ENCODE assay signal across 1 cellular context in the genomic region with DNA sequence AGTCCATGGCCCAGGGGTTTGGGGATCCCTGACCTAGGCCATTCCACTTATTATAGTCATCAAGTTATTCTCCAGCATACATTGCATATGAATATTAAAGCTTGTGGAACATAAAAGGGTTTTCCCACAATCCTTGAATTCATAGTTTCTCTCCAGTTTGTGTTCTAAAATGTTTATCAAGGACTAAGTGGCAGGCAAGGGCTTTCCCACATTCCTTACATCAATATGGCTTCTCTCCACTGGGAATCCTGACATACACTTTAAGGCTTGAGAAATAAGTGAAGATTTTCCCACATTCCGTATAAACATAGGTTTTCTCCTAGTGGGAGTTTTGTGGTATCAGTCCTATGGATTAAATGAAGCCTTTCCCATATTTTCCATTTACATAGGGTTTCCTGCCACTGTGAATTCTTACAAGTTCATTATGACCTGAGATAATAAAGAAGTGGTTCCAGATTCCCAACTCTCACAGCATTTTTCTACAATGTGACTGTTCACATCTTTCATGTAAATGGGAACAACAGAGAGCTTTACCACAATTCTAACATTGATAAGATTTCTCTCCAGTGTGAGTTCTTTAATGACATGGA.
TF ChIP-seq lines count a peak whose summit lies in the region.

No MANE protein-coding gene starts in this region.

TF ChIP-seq in GM23338, 12 proteins besides CTCF, POLR2A, EP300 and RAD21 (continued from another document):
- TF ChIP-seq, protein P1, sequence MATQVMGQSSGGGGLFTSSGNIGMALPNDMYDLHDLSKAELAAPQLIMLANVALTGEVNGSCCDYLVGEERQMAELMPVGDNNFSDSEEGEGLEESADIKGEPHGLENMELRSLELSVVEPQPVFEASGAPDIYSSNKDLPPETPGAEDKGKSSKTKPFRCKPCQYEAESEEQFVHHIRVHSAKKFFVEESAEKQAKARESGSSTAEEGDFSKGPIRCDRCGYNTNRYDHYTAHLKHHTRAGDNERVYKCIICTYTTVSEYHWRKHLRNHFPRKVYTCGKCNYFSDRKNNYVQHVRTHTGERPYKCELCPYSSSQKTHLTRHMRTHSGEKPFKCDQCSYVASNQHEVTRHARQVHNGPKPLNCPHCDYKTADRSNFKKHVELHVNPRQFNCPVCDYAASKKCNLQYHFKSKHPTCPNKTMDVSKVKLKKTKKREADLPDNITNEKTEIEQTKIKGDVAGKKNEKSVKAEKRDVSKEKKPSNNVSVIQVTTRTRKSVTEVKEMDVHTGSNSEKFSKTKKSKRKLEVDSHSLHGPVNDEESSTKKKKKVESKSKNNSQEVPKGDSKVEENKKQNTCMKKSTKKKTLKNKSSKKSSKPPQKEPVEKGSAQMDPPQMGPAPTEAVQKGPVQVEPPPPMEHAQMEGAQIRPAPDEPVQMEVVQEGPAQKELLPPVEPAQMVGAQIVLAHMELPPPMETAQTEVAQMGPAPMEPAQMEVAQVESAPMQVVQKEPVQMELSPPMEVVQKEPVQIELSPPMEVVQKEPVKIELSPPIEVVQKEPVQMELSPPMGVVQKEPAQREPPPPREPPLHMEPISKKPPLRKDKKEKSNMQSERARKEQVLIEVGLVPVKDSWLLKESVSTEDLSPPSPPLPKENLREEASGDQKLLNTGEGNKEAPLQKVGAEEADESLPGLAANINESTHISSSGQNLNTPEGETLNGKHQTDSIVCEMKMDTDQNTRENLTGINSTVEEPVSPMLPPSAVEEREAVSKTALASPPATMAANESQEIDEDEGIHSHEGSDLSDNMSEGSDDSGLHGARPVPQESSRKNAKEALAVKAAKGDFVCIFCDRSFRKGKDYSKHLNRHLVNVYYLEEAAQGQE (IDR thresholded peaks at IDR 0.05; ENCODE audit: unreplicated experiment): no peak
- TF ChIP-seq NANOG (IDR thresholded peaks at IDR 0.05; ENCODE audit: borderline replicate concordance): no peak
